Comparison of ENCODE assay signal across 37 cellular contexts in genomic region chr16:23994615-23995014, GRCh38.
"Had no signal": no experiment of that assay in that cellular context is flagged by ENCODE, and none has a peak within 500 bp of the region (broad histone marks: within the 10 kb centered on the region; RNA-seq: fewer than 3 reads in every experiment).

No MANE protein-coding gene starts in this region.

- H3K27ac ChIP-seq: ascending aorta, cardiac muscle cell, WERI-Rb-1 had no signal

- H3K9me3 Mint-ChIP-seq: activated CD4-positive, alpha-beta memory T cell treated with anti-CD3 and anti-CD28 coated beads, Interleukin-2, amount 10 ng/mL, durations not matched to agents 7 days and 5 days; activated CD4-positive, alpha-beta T cell treated with anti-CD3 and anti-CD28 coated beads, Interleukin-2, amount 10 ng/mL, durations not matched to agents 7 days and 5 days; activated naive CD4-positive, alpha-beta T cell treated with anti-CD3 and anti-CD28 coated beads, Interleukin-2, amount 10 ng/mL, durations not matched to agents 7 days and 5 days; activated naive CD4-positive, alpha-beta T cell treated with anti-CD3 and anti-CD28 coated beads, Interleukin-2, amount 50 U/mL, for 24 hours; activated naive CD8-positive, alpha-beta T cell treated with anti-CD3 and anti-CD28 coated beads, Interleukin-2, amount 50 U/mL, for 24 hours; activated T-cell treated with anti-CD3 and anti-CD28 coated beads, Interleukin-2, amount 50 U/mL, for 24 hours; activated T-helper 2 cell treated with anti-CD3 and anti-CD28 coated beads, Interferon-gamma antibody, Interleukin-2, Interleukin-4, amounts not matched to agents 10 μg/mL and 5 μg/mL and 100 μg/mL, durations not matched to agents 14 hours and 24 hours and 36 hours; T-helper 1 cell treated with Interleukin-12 subunit alpha and Interleukin-12 subunit beta and Interleukin-4 antibody, amounts not matched to agents 30 μg/mL and 1 μg/mL, for 36 hours; T-helper 2 cell treated with Interferon-gamma antibody and Interleukin-4, amounts not matched to agents 5 μg/mL and 100 μg/mL, for 36 hours; WTC11 had no signal

- H3K4me3 Mint-ChIP-seq: activated CD4-positive, alpha-beta memory T cell treated with anti-CD3 and anti-CD28 coated beads, Interleukin-2, amount 10 ng/mL, durations not matched to agents 7 days and 5 days; activated CD4-positive, alpha-beta T cell treated with anti-CD3 and anti-CD28 coated beads for 36 hours; activated CD4-positive, alpha-beta T cell treated with anti-CD3 and anti-CD28 coated beads, Interleukin-2, amount 10 ng/mL, durations not matched to agents 7 days and 5 days; activated CD8-positive, alpha-beta memory T cell treated with anti-CD3 and anti-CD28 coated beads, Interleukin-2, amount 10 ng/mL, durations not matched to agents 7 days and 5 days; activated CD8-positive, alpha-beta T cell treated with anti-CD3 and anti-CD28 coated beads, Interleukin-2, amount 10 ng/mL, durations not matched to agents 7 days and 5 days; activated naive CD4-positive, alpha-beta T cell treated with anti-CD3 and anti-CD28 coated beads, Interleukin-2, amount 10 ng/mL, durations not matched to agents 7 days and 5 days; activated naive CD4-positive, alpha-beta T cell treated with anti-CD3 and anti-CD28 coated beads, Interleukin-2, amount 50 U/mL, for 24 hours; activated naive CD8-positive, alpha-beta T cell; activated naive CD8-positive, alpha-beta T cell treated with anti-CD3 and anti-CD28 coated beads, Interleukin-2, amount 10 ng/mL, durations not matched to agents 7 days and 5 days; activated naive CD8-positive, alpha-beta T cell treated with anti-CD3 and anti-CD28 coated beads, Interleukin-2, amount 50 U/mL, for 24 hours; activated T-cell treated with anti-CD3 and anti-CD28 coated beads, Interleukin-2, amount 50 U/mL, for 24 hours; brain; T-helper 1 cell treated with Interleukin-12 subunit alpha and Interleukin-12 subunit beta and Interleukin-4 antibody, amounts not matched to agents 30 μg/mL and 1 μg/mL, for 36 hours; T-helper 2 cell treated with Interferon-gamma antibody and Interleukin-4, amounts not matched to agents 5 μg/mL and 100 μg/mL, for 36 hours; WTC11 had no signal

- H3K27ac Mint-ChIP-seq: activated CD4-positive, alpha-beta memory T cell treated with anti-CD3 and anti-CD28 coated beads, Interleukin-2, amount 10 ng/mL, durations not matched to agents 7 days and 5 days; activated CD4-positive, alpha-beta T cell treated with anti-CD3 and anti-CD28 coated beads for 36 hours; activated CD4-positive, alpha-beta T cell treated with anti-CD3 and anti-CD28 coated beads, Interleukin-2, amount 10 ng/mL, durations not matched to agents 7 days and 5 days; activated CD8-positive, alpha-beta memory T cell treated with anti-CD3 and anti-CD28 coated beads, Interleukin-2, amount 10 ng/mL, durations not matched to agents 7 days and 5 days; activated CD8-positive, alpha-beta T cell treated with anti-CD3 and anti-CD28 coated beads, Interleukin-2, amount 10 ng/mL, durations not matched to agents 7 days and 5 days; activated naive CD4-positive, alpha-beta T cell treated with anti-CD3 and anti-CD28 coated beads, Interleukin-2, amount 10 ng/mL, durations not matched to agents 7 days and 5 days; activated naive CD4-positive, alpha-beta T cell treated with anti-CD3 and anti-CD28 coated beads, Interleukin-2, amount 50 U/mL, for 24 hours; activated naive CD8-positive, alpha-beta T cell; activated naive CD8-positive, alpha-beta T cell treated with anti-CD3 and anti-CD28 coated beads, Interleukin-2, amount 10 ng/mL, durations not matched to agents 7 days and 5 days; activated naive CD8-positive, alpha-beta T cell treated with anti-CD3 and anti-CD28 coated beads, Interleukin-2, amount 50 U/mL, for 24 hours; activated T-cell treated with anti-CD3 and anti-CD28 coated beads, Interleukin-2, amount 50 U/mL, for 24 hours; activated T-helper 2 cell treated with anti-CD3 and anti-CD28 coated beads, Interferon-gamma antibody, Interleukin-2, Interleukin-4, amounts not matched to agents 10 μg/mL and 5 μg/mL and 100 μg/mL, durations not matched to agents 14 hours and 24 hours and 36 hours; brain; T-helper 1 cell treated with Interleukin-12 subunit alpha and Interleukin-12 subunit beta and Interleukin-4 antibody, amounts not matched to agents 30 μg/mL and 1 μg/mL, for 36 hours; T-helper 2 cell treated with Interferon-gamma antibody and Interleukin-4, amounts not matched to agents 5 μg/mL and 100 μg/mL, for 36 hours; WTC11 had no signal

- ATAC-seq: activated CD4-positive, alpha-beta T cell treated with anti-CD3 and anti-CD28 coated beads for 36 hours; activated CD4-positive, CD25-positive, alpha-beta regulatory T cell treated with anti-CD3 and anti-CD28 coated beads, Interleukin-2, amount 50 U/mL, for 24 hours; activated CD8-positive, alpha-beta memory T cell treated with anti-CD3 and anti-CD28 coated beads, Interleukin-2, amount 10 ng/mL, durations not matched to agents 7 days and 5 days; activated CD8-positive, alpha-beta T cell treated with anti-CD3 and anti-CD28 coated beads, Interleukin-2, amount 10 ng/mL, durations not matched to agents 7 days and 5 days; activated naive CD8-positive, alpha-beta T cell treated with anti-CD3 and anti-CD28 coated beads, Interleukin-2, amount 50 U/mL, for 24 hours; WTC11 had no signal

- H3K27me3 Mint-ChIP-seq: activated CD4-positive, alpha-beta memory T cell treated with anti-CD3 and anti-CD28 coated beads, Interleukin-2, amount 10 ng/mL, durations not matched to agents 7 days and 5 days; activated CD4-positive, alpha-beta T cell treated with anti-CD3 and anti-CD28 coated beads for 36 hours; activated CD4-positive, alpha-beta T cell treated with anti-CD3 and anti-CD28 coated beads, Interleukin-2, amount 10 ng/mL, durations not matched to agents 7 days and 5 days; activated CD8-positive, alpha-beta memory T cell treated with anti-CD3 and anti-CD28 coated beads, Interleukin-2, amount 10 ng/mL, durations not matched to agents 7 days and 5 days; activated naive CD4-positive, alpha-beta T cell treated with anti-CD3 and anti-CD28 coated beads, Interleukin-2, amount 10 ng/mL, durations not matched to agents 7 days and 5 days; activated naive CD4-positive, alpha-beta T cell treated with anti-CD3 and anti-CD28 coated beads, Interleukin-2, amount 50 U/mL, for 24 hours; activated naive CD8-positive, alpha-beta T cell; activated naive CD8-positive, alpha-beta T cell treated with anti-CD3 and anti-CD28 coated beads, Interleukin-2, amount 10 ng/mL, durations not matched to agents 7 days and 5 days; activated naive CD8-positive, alpha-beta T cell treated with anti-CD3 and anti-CD28 coated beads, Interleukin-2, amount 50 U/mL, for 24 hours; activated T-cell treated with anti-CD3 and anti-CD28 coated beads, Interleukin-2, amount 50 U/mL, for 24 hours had no signal

- FAIRE-seq: bronchial epithelial cell had no signal

- DNase-seq: activated CD4-positive, alpha-beta memory T cell treated with anti-CD3 and anti-CD28 coated beads, Interleukin-2, amount 10 ng/mL, durations not matched to agents 7 days and 5 days; activated CD4-positive, alpha-beta T cell treated with anti-CD3 and anti-CD28 coated beads for 1 hour; activated CD4-positive, alpha-beta T cell treated with anti-CD3 and anti-CD28 coated beads for 36 hours; activated CD4-positive, alpha-beta T cell treated with anti-CD3 and anti-CD28 coated beads for 48 hours; activated CD4-positive, alpha-beta T cell treated with anti-CD3 and anti-CD28 coated beads, Interleukin-2, amount 10 ng/mL, durations not matched to agents 7 days and 5 days; activated CD4-positive, alpha-beta T cell treated with anti-CD3 and anti-CD28 coated beads, Interleukin-2, amount 50 U/mL, for 48 hours; activated CD4-positive, CD25-positive, alpha-beta regulatory T cell; activated CD8-positive, alpha-beta memory T cell treated with anti-CD3 and anti-CD28 coated beads for 24 hours; activated CD8-positive, alpha-beta memory T cell treated with anti-CD3 and anti-CD28 coated beads, Interleukin-2, amount 50 U/mL, for 48 hours; activated CD8-positive, alpha-beta T cell treated with anti-CD3 and anti-CD28 coated beads, Interleukin-2, amount 10 ng/mL, durations not matched to agents 7 days and 5 days; activated effector memory CD4-positive, alpha-beta T cell treated with Interleukin-2 at 50 U/mL for 16 hours; activated gamma-delta T cell; activated naive CD4-positive, alpha-beta T cell treated with anti-CD3 and anti-CD28 coated beads, Interleukin-2, amount 10 ng/mL, durations not matched to agents 7 days and 5 days; activated naive CD4-positive, alpha-beta T cell treated with Interleukin-2 at 50 U/mL for 16 hours; activated naive CD8-positive, alpha-beta T cell treated with anti-CD3 and anti-CD28 coated beads, Interleukin-2, amount 10 ng/mL, durations not matched to agents 7 days and 5 days; activated naive CD8-positive, alpha-beta T cell treated with anti-CD3 and anti-CD28 coated beads, Interleukin-2, amount 50 U/mL, for 24 hours; activated T-cell treated with anti-CD3 and anti-CD28 coated beads, Interleukin-2, amount 50 U/mL, for 24 hours; activated T-cell treated with anti-CD3 and anti-CD28 coated beads, Interleukin-2, amount 50 U/mL, for 48 hours; amygdala; anterior cingulate cortex; caudate nucleus; T-helper 1 cell; T-helper 2 cell; T-helper 9 cell; WERI-Rb-1 had no signal

- H3K4me1 ChIP-seq: ascending aorta had no signal

- H3K9me3 ChIP-seq: ascending aorta had no signal

- H3K4me1 Mint-ChIP-seq: activated naive CD4-positive, alpha-beta T cell treated with anti-CD3 and anti-CD28 coated beads, Interleukin-2, amount 10 ng/mL, durations not matched to agents 7 days and 5 days; brain had no signal

- H3K4me3 ChIP-seq: ascending aorta, cardiac muscle cell had no signal

- H3K36me3 ChIP-seq: ascending aorta, cardiac muscle cell, WERI-Rb-1 had no signal

- H3K36me3 Mint-ChIP-seq: brain, WTC11 had no signal
